In genomic region chr2:144367030-144367429, GRCh38 we compare ENCODE assay signal across 14 cellular contexts.
DNase-seq lines count a peak whose midpoint lies in the region; ATAC-seq and TF ChIP-seq lines count a peak whose summit lies in the region.
"Had no signal": no experiment of that assay in that cellular context is flagged by ENCODE, and none has a peak within 500 bp of the region (broad histone marks: within the 10 kb centered on the region; RNA-seq: fewer than 3 reads in every experiment).

No MANE protein-coding gene starts in this region.

- H3K4me1 Mint-ChIP-seq in mesothelial cell of epicardium = peaks cover 24% of the 10 kb centered on the region

- H3K27ac Mint-ChIP-seq in mesothelial cell of epicardium = peak overlapping the region; percentile 77
- H3K27ac Mint-ChIP-seq: CD4-positive, alpha-beta memory T cell; GM23338; H9 had no signal

- no peak for DNase-seq in ascending aorta (ENCODE audit: low spot score in 2 of 2)
- no peak for DNase-seq in mesothelial cell of epicardium (ENCODE audit: low spot score in 2 of 2, unreplicated experiment in 2 of 2)
- no peak for DNase-seq in thoracic aorta (ENCODE audit: low spot score)
- DNase-seq in anterior cingulate cortex (lab: John Stamatoyannopoulos, UW) = no peak
- no peak for DNase-seq in SIG-M5 treated with dmso at 0.1 percent for 504 hours (lab: John Stamatoyannopoulos, UW; ENCODE audit: unreplicated experiment)
- DNase-seq in iPS-NIHi11 (ENCODE audit: low spot score) = no peak
- DNase-seq: C1 segment of cervical spinal cord; CD4-positive, alpha-beta memory T cell; COR-L47; DMS153; DND-41; H9 had no signal

- H3K9me3 Mint-ChIP-seq in mesothelial cell of epicardium = no peaks in the 10 kb centered on the region
- H3K9me3 Mint-ChIP-seq: CD4-positive, alpha-beta memory T cell; GM23338; H9 had no signal

- H3K4me3 ChIP-seq in ascending aorta (no peak overlapping the region), thoracic aorta (no peak overlapping the region)
- H3K4me3 ChIP-seq: GM23338 had no signal

- no peaks in the 10 kb centered on the region for H3K27me3 ChIP-seq in ascending aorta
- no peaks in the 10 kb centered on the region for H3K27me3 ChIP-seq in thoracic aorta (replicated peaks; ENCODE audit: insufficient read depth)

- H3K36me3 Mint-ChIP-seq in mesothelial cell of epicardium = no peaks in the 10 kb centered on the region
- H3K36me3 Mint-ChIP-seq: CD4-positive, alpha-beta memory T cell had no signal

- peak overlapping the region; percentile 49 to 53 for H3K27ac ChIP-seq in ascending aorta
- peak overlapping the region; percentile 19 to 38 for H3K27ac ChIP-seq in thoracic aorta

- no peak overlapping the region for H3K4me3 Mint-ChIP-seq in mesothelial cell of epicardium
- H3K4me3 Mint-ChIP-seq: CD4-positive, alpha-beta memory T cell; GM23338; H9 had no signal

- intact Hi-C loops in ascending aorta (cut with DNase I) = no loop called here

- no peaks in the 10 kb centered on the region for H3K36me3 ChIP-seq in ascending aorta
- no peaks in the 10 kb centered on the region for H3K36me3 ChIP-seq in thoracic aorta

- no peak for ATAC-seq in thoracic aorta (ENCODE audit: insufficient number of reproducible peaks, low FRiP score, low read depth)
- ATAC-seq: GM23338, HCT116 had no signal

- H3K4me1 ChIP-seq in ascending aorta (no peaks in the 10 kb centered on the region), thoracic aorta (ENCODE audit: control insufficient read depth in 1 of 2, low read depth in 2 of 2) (peaks cover 0 to 13% of the 10 kb centered on the region in 2 donors)

- H3K9me3 ChIP-seq in ascending aorta (no peaks in the 10 kb centered on the region), thoracic aorta (no peaks in the 10 kb centered on the region)

- H3K27me3 Mint-ChIP-seq in mesothelial cell of epicardium (ENCODE audit: low read depth) = no peaks in the 10 kb centered on the region

- TF ChIP-seq CTCF in ascending aorta (IDR thresholded peaks at IDR 0.05) (no peak), mesothelial cell of epicardium (IDR thresholded peaks at IDR 0.05; ENCODE audit: unreplicated experiment) (no peak), thoracic aorta (IDR thresholded peaks at IDR 0.05) (no peak)
